19 cellular contexts compared by ENCODE assay signal in genomic region chr17:61337247-61337812, GRCh38.
DNase-seq lines count a peak whose midpoint lies in the region; ATAC-seq and FAIRE-seq lines count a peak whose summit lies in the region.
"Had no signal": no experiment of that assay in that cellular context is flagged by ENCODE, and none has a peak within 500 bp of the region (broad histone marks: within the 10 kb centered on the region; RNA-seq: fewer than 3 reads in every experiment).

No MANE protein-coding gene starts in this region.

- H3K4me2 ChIP-seq in mesendoderm (ENCODE audit: low read length) = no peak overlapping the region

- no peak overlapping the region for H2BK120ac ChIP-seq in mesendoderm (ENCODE audit: low read depth, low read length)

- no peak overlapping the region for H3K23ac ChIP-seq in mesendoderm (ENCODE audit: low read length)

- no peak overlapping the region for H3K9ac ChIP-seq in mesendoderm (ENCODE audit: low read length)

- no peak overlapping the region for H3K27ac ChIP-seq in mesendoderm (ENCODE audit: low read depth, low read length)
- H3K27ac ChIP-seq: HL-60 had no signal

- no peak overlapping the region for H3K4ac ChIP-seq in mesendoderm (ENCODE audit: low read depth, low read length)

- H3K4me3 ChIP-seq in mesendoderm (ENCODE audit: low read length) = no peak overlapping the region
- H3K4me3 ChIP-seq: sigmoid colon had no signal

- H3K9me3 Mint-ChIP-seq in activated T-helper 17 cell treated with anti-CD3 and anti-CD28 coated beads, Interleukin-2, amount 50 U/mL, for 72 hours = no peaks in the 10 kb centered on the region
- H3K9me3 Mint-ChIP-seq: effector memory CD8-positive, alpha-beta T cell; stimulated activated naive CD8-positive, alpha-beta T cell treated with anti-CD3 and anti-CD28 coated beads, Interleukin-15, Interleukin-2, amounts not matched to agents 100 ng/mL and 50 ng/mL, for 24 hours had no signal

- H2AK5ac ChIP-seq in mesendoderm (ENCODE audit: low read length) = no peak overlapping the region

- no peaks in the 10 kb centered on the region for H3K27me3 Mint-ChIP-seq in activated T-helper 17 cell treated with anti-CD3 and anti-CD28 coated beads, Interleukin-2, amount 50 U/mL, for 72 hours
- H3K27me3 Mint-ChIP-seq: effector memory CD8-positive, alpha-beta T cell; stimulated activated naive CD8-positive, alpha-beta T cell treated with anti-CD3 and anti-CD28 coated beads, Interleukin-15, Interleukin-2, amounts not matched to agents 100 ng/mL and 50 ng/mL, for 24 hours had no signal

- no peaks in the 10 kb centered on the region for H3K36me3 ChIP-seq in mesendoderm (ENCODE audit: control insufficient read depth, insufficient read depth, low read length)
- H3K36me3 ChIP-seq: sigmoid colon had no signal

- H3K27me3 ChIP-seq in mesendoderm (ENCODE audit: insufficient read depth, low read length, poor library complexity) = no peaks in the 10 kb centered on the region

- no peak overlapping the region for H2BK5ac ChIP-seq in mesendoderm (ENCODE audit: low read length)

- H3K79me2 ChIP-seq in mesendoderm (ENCODE audit: control insufficient read depth, insufficient read depth, low read length) = no peaks in the 10 kb centered on the region

- H4K8ac ChIP-seq in mesendoderm (ENCODE audit: low read depth, low read length) = no peak overlapping the region

- DNase-seq in NCI-H446 treated with DMSO at 0.1 percent for 48 hours (lab: John Stamatoyannopoulos, UW) (peak; percentile 47), cerebellum (ENCODE audit: low spot score) (peak; percentile 39), mesendoderm (peak; percentile 29), germinal center (ENCODE audit: low spot score) (no peak), superior temporal gyrus (ENCODE audit: extremely low spot score) (no peak)
- DNase-seq: activated CD8-positive, alpha-beta T cell treated with anti-CD3 and anti-CD28 coated beads, Interleukin-2, amount 10 ng/mL, durations not matched to agents 7 days and 5 days; activated effector memory CD4-positive, alpha-beta T cell treated with anti-CD3 and anti-CD28 coated beads, Interleukin-2, amount 50 U/mL, for 16 hours; COR-L47; effector memory CD8-positive, alpha-beta T cell; NCI-H2081; Right ventricle myocardium superior; sigmoid colon had no signal

- ATAC-seq in HG03378 (IDR thresholded peaks at IDR 0.05; ENCODE audit: unreplicated experiment) = no peak
- no peak for ATAC-seq in activated T-helper 17 cell treated with anti-CD3 and anti-CD28 coated beads, Interleukin-2, amount 50 U/mL, for 72 hours (replicated peaks)
- ATAC-seq: activated CD8-positive, alpha-beta T cell treated with anti-CD3 and anti-CD28 coated beads, Interleukin-2, amount 10 ng/mL, durations not matched to agents 7 days and 5 days; effector memory CD8-positive, alpha-beta T cell had no signal

- no peaks in the 10 kb centered on the region for H3K4me1 Mint-ChIP-seq in activated T-helper 17 cell treated with anti-CD3 and anti-CD28 coated beads, Interleukin-2, amount 50 U/mL, for 72 hours

- peaks cover 3% of the 10 kb centered on the region for H3K4me1 ChIP-seq in mesendoderm (ENCODE audit: control insufficient read depth, low read depth, low read length)

- H3K4me3 Mint-ChIP-seq in activated T-helper 17 cell treated with anti-CD3 and anti-CD28 coated beads, Interleukin-2, amount 50 U/mL, for 72 hours = no peak overlapping the region
- H3K4me3 Mint-ChIP-seq: activated CD8-positive, alpha-beta T cell treated with anti-CD3 and anti-CD28 coated beads, Interleukin-2, amount 10 ng/mL, durations not matched to agents 7 days and 5 days; effector memory CD8-positive, alpha-beta T cell; stimulated activated naive CD8-positive, alpha-beta T cell treated with anti-CD3 and anti-CD28 coated beads, Interleukin-15, Interleukin-2, amounts not matched to agents 100 ng/mL and 50 ng/mL, for 24 hours had no signal

- H2BK15ac ChIP-seq in mesendoderm (replicated peaks; ENCODE audit: low read depth) = no peak overlapping the region

- no peaks in the 10 kb centered on the region for H3K36me3 Mint-ChIP-seq in activated T-helper 17 cell treated with anti-CD3 and anti-CD28 coated beads, Interleukin-2, amount 50 U/mL, for 72 hours (ENCODE audit: low read depth)

- no peak overlapping the region for H4K5ac ChIP-seq in mesendoderm (ENCODE audit: low read length)

- no peaks in the 10 kb centered on the region for H3K79me1 ChIP-seq in mesendoderm (ENCODE audit: low read length)

- FAIRE-seq in A204.1 (lab: Jason Lieb, UNC) = peak; percentile 70
- FAIRE-seq: H54, TTC549 had no signal

- no CpG with 5 or more reads among the region's 9 CpGs for WGBS in mesendoderm (ENCODE audit: extremely low coverage, insufficient coverage, low lambda C conversion rate)

- H3K27ac Mint-ChIP-seq in activated T-helper 17 cell treated with anti-CD3 and anti-CD28 coated beads, Interleukin-2, amount 50 U/mL, for 72 hours = no peak overlapping the region
- H3K27ac Mint-ChIP-seq: activated CD8-positive, alpha-beta T cell treated with anti-CD3 and anti-CD28 coated beads, Interleukin-2, amount 10 ng/mL, durations not matched to agents 7 days and 5 days; effector memory CD8-positive, alpha-beta T cell; stimulated activated naive CD8-positive, alpha-beta T cell treated with anti-CD3 and anti-CD28 coated beads, Interleukin-15, Interleukin-2, amounts not matched to agents 100 ng/mL and 50 ng/mL, for 24 hours had no signal

- H3K56ac ChIP-seq in mesendoderm (ENCODE audit: low read length) = no peak overlapping the region

- H3K18ac ChIP-seq in mesendoderm (ENCODE audit: low read length) = no peak overlapping the region

Comparison
In these comparisons a context has a peak if more than half of its experiments do, and no peak if none do; other contexts are left out.
1. DNase-seq: peak in NCI-H446 treated with DMSO at 0.1 percent for 48 hours (single experiment), cerebellum (single experiment) and mesendoderm (single experiment); none in germinal center (single experiment) and superior temporal gyrus (single experiment).